ENCODE assay signal across 9 cellular contexts in genomic region chr14:72904840-72905561, GRCh38. TPM values are rescaled to one million over a fixed set of nuclear protein-coding genes. Genes with fewer than 3 reads are reported as not detected.
DNase-seq lines count a peak whose midpoint lies in the region; ATAC-seq and TF ChIP-seq lines count a peak whose summit lies in the region.
"Had no signal": no experiment of that assay in that cellular context is flagged by ENCODE, and none has a peak within 500 bp of the region (broad histone marks: within the 10 kb centered on the region; RNA-seq: fewer than 3 reads in every experiment).

No MANE protein-coding gene starts in this region.

- H3K36me3 ChIP-seq in smooth muscle cell (ENCODE audit: low read depth), result no peaks in the 10 kb centered on the region

- ATAC-seq in HG03439 (IDR thresholded peaks at IDR 0.05; ENCODE audit: unreplicated experiment) (no peak), HG03460 (IDR thresholded peaks at IDR 0.05; ENCODE audit: unreplicated experiment) (no peak)

- in situ Hi-C loops in astrocyte of the cerebellum (cut with HindIII; ENCODE audit: low sequenced_read_pairs), result no loop called here

- peak overlapping the region; percentile 75 for H3K27ac ChIP-seq in smooth muscle cell (ENCODE audit: low read depth)
- H3K27ac ChIP-seq: epithelial cell of prostate had no signal

- no peak overlapping the region for H3K9ac ChIP-seq in smooth muscle cell (ENCODE audit: low read depth)

- WGBS in smooth muscle cell (ENCODE audit: low lambda C conversion rate), result 37% methylated on average over 5 of the region's 5 CpGs

- H3K4me3 ChIP-seq in GM12864 (ENCODE audit: low read depth, low read length) (no peak overlapping the region), astrocyte of the cerebellum (ENCODE audit: low read depth, low read length) (no peak overlapping the region), smooth muscle cell (no peak overlapping the region)

- no peaks in the 10 kb centered on the region for H4K20me1 ChIP-seq in smooth muscle cell (ENCODE audit: low read depth)

- H2AFZ ChIP-seq in smooth muscle cell (ENCODE audit: low read depth), result no peak overlapping the region

- no peak overlapping the region for H3K4me2 ChIP-seq in smooth muscle cell

- H3K9me3 ChIP-seq in smooth muscle cell (replicated peaks; ENCODE audit: low read depth), result no peaks in the 10 kb centered on the region

- H3K4me1 ChIP-seq in smooth muscle cell (ENCODE audit: low read depth), result peaks cover 10% of the 10 kb centered on the region

- no peaks in the 10 kb centered on the region for H3K79me2 ChIP-seq in smooth muscle cell (ENCODE audit: low read depth)

- H3K27me3 ChIP-seq in smooth muscle cell (ENCODE audit: low read depth), result no peaks in the 10 kb centered on the region

- DNase-seq in GM12864 (ENCODE audit: low read depth) (no peak), NCI-H1105 (lab: John Stamatoyannopoulos, UW) (peak; percentile 38), T1000 (lab: John Stamatoyannopoulos, UW) (peak; percentile 39), astrocyte of the cerebellum (ENCODE audit: low read depth) (peak; percentile 70), hippocampal formation (lab: John Stamatoyannopoulos, UW) (peak; percentile 38 to 66), smooth muscle cell (lab: John Stamatoyannopoulos, UW; ENCODE audit: unreplicated experiment) (no peak)

- peaks cover 20% of the 10 kb centered on the region for H3F3A ChIP-seq in smooth muscle cell (ENCODE audit: low read depth)

- TF ChIP-seq CTCF in GM12864 (IDR thresholded peaks at IDR 0.05; ENCODE audit: low read depth, low read length, missing control alignments) (peak; percentile 89), astrocyte of the cerebellum (IDR thresholded peaks at IDR 0.05; ENCODE audit: low read depth, low read length, missing control alignments) (peak; percentile 91), smooth muscle cell (IDR thresholded peaks at IDR 0.05; ENCODE audit: borderline replicate concordance, insufficient read depth, poor library complexity, severe bottlenecking) (peak; percentile 96)

RNA-seq across cellular contexts. Expression of gene DPF3, which starts 11.1 kb away (rescaled TPM):
- 10.8 and 12.6 TPM in 2 replicates for total RNA-seq in smooth muscle cell
- 3.6 and 4.9 TPM in 2 replicates for polyA plus RNA-seq in smooth muscle cell

RNA-seq across cellular contexts. Expression of gene DCAF4, which starts 21.3 kb away (rescaled TPM):
- total RNA-seq in smooth muscle cell, result 9.2 and 13.2 TPM in 2 replicates
- polyA plus RNA-seq in smooth muscle cell, result 7.6 and 8.2 TPM in 2 replicates

Comparison
In these comparisons a context has a peak if more than half of its experiments do, and no peak if none do; other contexts are left out.
1. DNase-seq: peak in NCI-H1105 (single experiment), T1000 (single experiment), astrocyte of the cerebellum (single experiment) and hippocampal formation (2 of 2); none in GM12864 (single experiment) and smooth muscle cell (single experiment).
2. Peak in every context shown above with its lines, with median percentiles within 50 percentile points of each other: CTCF ChIP-seq.